Comparison of ENCODE assay signal across 9 cellular contexts in genomic region chr5:10704949-10705621, GRCh38. TPM values are rescaled to one million over a fixed set of nuclear protein-coding genes. Genes with fewer than 3 reads are reported as not detected.
DNase-seq lines count a peak whose midpoint lies in the region; ATAC-seq and TF ChIP-seq lines count a peak whose summit lies in the region.
"Had no signal": no experiment of that assay in that cellular context is flagged by ENCODE, and none has a peak within 500 bp of the region (broad histone marks: within the 10 kb centered on the region; RNA-seq: fewer than 3 reads in every experiment).

No MANE protein-coding gene starts in this region.

- peak in 1 of 7 experiments; percentile 4 for TF ChIP-seq CTCF in body of pancreas (IDR thresholded peaks at IDR 0.05)
- no peak for TF ChIP-seq CTCF in prostate gland (IDR thresholded peaks at IDR 0.05)

- H3K4me3 ChIP-seq in body of pancreas (no peak overlapping the region), prostate gland (no peak overlapping the region)

- H3K36me3 ChIP-seq in body of pancreas (replicated peaks in 1 of 2; ENCODE audit: insufficient read depth in 1 of 2, low read depth in 2 of 2) (no peaks in the 10 kb centered on the region), prostate gland (no peaks in the 10 kb centered on the region)

- peak; percentile 91 for DNase-seq in MV-4-11 (lab: John Stamatoyannopoulos, UW)
- no peak for DNase-seq in body of pancreas
- no peak for DNase-seq in prostate gland (ENCODE audit: low spot score)
- no peak for DNase-seq in NCI-H187 treated with DMSO at 0.1 percent for 48 hours (lab: John Stamatoyannopoulos, UW)
- DNase-seq in NCI-H526 treated with DMSO at 0.1 percent for 48 hours (lab: John Stamatoyannopoulos, UW) = no peak

- ATAC-seq in GM21447 (IDR thresholded peaks at IDR 0.05; ENCODE audit: unreplicated experiment) = peak; percentile 39
- no peak for ATAC-seq in body of pancreas
- no peak for ATAC-seq in GM21717 (IDR thresholded peaks at IDR 0.05; ENCODE audit: unreplicated experiment)
- ATAC-seq in HG02852 (IDR thresholded peaks at IDR 0.05; ENCODE audit: unreplicated experiment) = no peak

- 64 to 65% methylated on average over 10 of the region's 10 CpGs for WGBS in body of pancreas, 2 donors
- 72% methylated on average over 10 of the region's 10 CpGs for WGBS in prostate gland

- H3K27ac ChIP-seq in body of pancreas = peak overlapping the region; percentile 81 to 90 (median 86)
- peak overlapping the region; percentile 69 to 70 for H3K27ac ChIP-seq in prostate gland
- H3K27ac ChIP-seq: KMS-11 had no signal

- H3K4me1 ChIP-seq in body of pancreas (peaks cover 80% of the 10 kb centered on the region), prostate gland (replicated peaks) (peaks cover 27% of the 10 kb centered on the region)

- TF ChIP-seq POLR2A in body of pancreas (IDR thresholded peaks at IDR 0.05) = no peak
- TF ChIP-seq POLR2A in prostate gland (IDR thresholded peaks at IDR 0.05) = no peak

- intact Hi-C loops in body of pancreas (cut with DNase I) (loop anchor here (10.0 kb wide), 1 partner anchor 50 kb away; no protein-coding TSS in a partner anchor), prostate gland (cut with DNase I) (no loop called here)

- H3K27me3 ChIP-seq in body of pancreas (no peaks in the 10 kb centered on the region), prostate gland (replicated peaks; ENCODE audit: insufficient read depth) (no peaks in the 10 kb centered on the region)

- H3K9me3 ChIP-seq in body of pancreas (no peaks in the 10 kb centered on the region), prostate gland (no peaks in the 10 kb centered on the region)

RNA-seq across cellular contexts. Expression of gene DAP, which starts 55.9 kb away (rescaled TPM):
- total RNA-seq in body of pancreas = 100 to 1,000 TPM in 1 of 2 donors, 10 to 100 TPM in 1; 93.6 to 112 TPM
- 100 to 1,000 TPM in 1 of 2 donors, 10 to 100 TPM in 1; 86.2 to 111 TPM for total RNA-seq in prostate gland
